In the genomic region with DNA sequence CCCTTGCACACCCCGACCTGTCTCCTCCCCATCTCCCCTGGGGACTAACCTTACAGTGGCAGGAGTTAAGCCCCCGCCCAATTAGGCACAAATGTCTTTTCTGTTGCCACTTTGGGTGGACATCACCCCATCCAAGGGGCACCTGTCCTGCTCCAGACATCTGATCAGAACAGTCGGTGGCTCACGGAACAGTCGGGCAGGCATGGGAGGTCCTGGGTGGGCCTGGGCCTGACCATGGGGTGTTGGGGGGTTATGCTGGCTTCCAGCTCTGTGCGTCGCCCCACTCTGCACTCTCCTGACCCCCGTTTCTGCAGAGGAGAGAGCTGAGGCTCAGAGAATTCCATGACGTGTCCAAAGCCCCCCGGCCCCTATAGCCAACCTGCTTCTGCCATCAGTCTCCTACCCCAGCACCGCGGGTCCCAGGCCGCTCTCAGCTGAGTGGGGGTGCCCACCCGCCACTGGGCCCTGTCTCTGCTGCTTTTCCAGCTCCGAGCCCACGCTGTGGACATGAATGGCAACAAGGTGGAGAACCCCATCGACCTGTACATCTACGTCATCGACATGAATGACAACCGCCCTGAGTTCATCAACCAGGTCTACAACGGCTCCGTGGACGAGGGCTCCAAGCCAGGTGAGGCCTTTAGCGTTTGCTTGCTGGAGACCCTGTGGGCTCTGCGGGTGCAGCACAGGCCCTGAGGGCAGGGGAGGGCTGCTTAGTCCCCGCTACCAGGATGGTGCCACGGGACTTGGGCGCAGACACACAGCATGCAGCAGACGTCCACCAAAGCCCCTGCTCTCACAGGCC, we compare ENCODE assay signal across 29 cellular contexts.
"Had no signal": no experiment of that assay in that cellular context is flagged by ENCODE, and none has a peak within 500 bp of the region (broad histone marks: within the 10 kb centered on the region; RNA-seq: fewer than 3 reads in every experiment).

No MANE protein-coding gene starts in this region.

- H3K27me3 ChIP-seq: colonic mucosa, gastrocnemius medialis, hepatocyte, neutrophil, pancreas, transverse colon, uterus had no signal

- H3K79me2 ChIP-seq: hepatocyte had no signal

- H3K4me2 ChIP-seq: hepatocyte, smooth muscle cell had no signal

- H3K27ac ChIP-seq: colonic mucosa, epithelial cell of prostate, gastrocnemius medialis, hepatocyte, left lung, lower lobe of right lung, neutrophil, pancreas, suprapubic skin, transverse colon, upper lobe of right lung, uterus had no signal

- H3K9me3 ChIP-seq: colonic mucosa, gastrocnemius medialis, lower lobe of right lung, neutrophil, pancreas, suprapubic skin, transverse colon, upper lobe of right lung, uterus had no signal

- H3K4me1 ChIP-seq: colonic mucosa, gastrocnemius medialis, left lung, lower lobe of right lung, pancreas, transverse colon, upper lobe of right lung, uterus had no signal

- H3K36me3 ChIP-seq: colonic mucosa, gastrocnemius medialis, left lung, lower lobe of right lung, neutrophil, pancreas, suprapubic skin, transverse colon, upper lobe of right lung, uterus had no signal

- ATAC-seq: esophagus mucosa; gastrocnemius medialis; left cardiac atrium; left lung; lower lobe of right lung; naive thymus-derived CD8-positive, alpha-beta T cell; pancreas; sciatic nerve; stimulated activated naive CD8-positive, alpha-beta T cell treated with anti-CD3 and anti-CD28 coated beads, Interleukin-15, amount 100 ng/mL, for 72 hours; upper lobe of right lung had no signal

- DNase-seq: colonic mucosa; effector CD8-positive, alpha-beta T cell; endodermal cell; foreskin fibroblast; gastrocnemius medialis; head of caudate nucleus; left cardiac atrium; lower lobe of right lung; naive thymus-derived CD8-positive, alpha-beta T cell; nephron progenitor cell; retina; stimulated activated CD4-positive, alpha-beta T cell treated with anti-CD3 and anti-CD28 coated beads, Interleukin-12 subunit alpha, Interleukin-12 subunit beta, amount 100 ng/mL, for 4 hours; stimulated activated CD4-positive, alpha-beta T cell treated with anti-CD3 and anti-CD28 coated beads, Interleukin-1b, Interleukin-23, amount 100 ng/mL, for 48 hours; stimulated activated CD4-positive, alpha-beta T cell treated with anti-CD3 and anti-CD28 coated beads, Interleukin-4, amount 100 ng/mL, for 1 hour; stimulated activated CD8-positive, alpha-beta memory T cell treated with anti-CD3 and anti-CD28 coated beads, Interleukin-4, amount 100 ng/mL, for 48 hours; stimulated activated naive CD4-positive, alpha-beta T cell; stimulated activated naive CD8-positive, alpha-beta T cell treated with anti-CD3 and anti-CD28 coated beads, Interleukin-15, amount 100 ng/mL, for 72 hours; transverse colon; upper lobe of right lung; uterus had no signal

- H3K4me3 ChIP-seq: colonic mucosa, gastrocnemius medialis, hepatocyte, left lung, lower lobe of right lung, pancreas, smooth muscle cell, suprapubic skin, transverse colon, upper lobe of right lung, uterus had no signal

- H2AFZ ChIP-seq: hepatocyte had no signal
